In genomic region chr17:17129466-17129865, GRCh38 we compare ENCODE assay signal across 14 cellular contexts.
DNase-seq lines count a peak whose midpoint lies in the region; TF ChIP-seq lines count a peak whose summit lies in the region.
"Had no signal": no experiment of that assay in that cellular context is flagged by ENCODE, and none has a peak within 500 bp of the region (broad histone marks: within the 10 kb centered on the region; RNA-seq: fewer than 3 reads in every experiment).

No MANE protein-coding gene starts in this region.

- POLR2A ChIA-PET in HEK293 (lab: Yijun Ruan, JAX), result no interaction called here

- intact Hi-C loops in ascending aorta (cut with DNase I), result no loop called here

- H3K9ac ChIP-seq in BLaER1 treated with 17β-estradiol and CSF1 and Interleukin-3, amounts not matched to agents 10 nM and 100 nM, result peak overlapping the region in 4 of 11 experiments; percentile 12 to 47 (median 28); a peak in 5 of 22 replicates
- H3K9ac ChIP-seq: SK-N-SH had no signal

- peaks cover 48 to 79% (median 76%) of the 10 kb centered on the region in 11 experiments; a peak in 21 of 22 replicates for H3K36me3 ChIP-seq in BLaER1 treated with 17β-estradiol and CSF1 and Interleukin-3, amounts not matched to agents 10 nM and 100 nM
- H3K36me3 ChIP-seq in HEK293 (ENCODE audit: control insufficient read depth in 2 of 2, insufficient read depth in 1 of 2, low read length in 2 of 2), result peaks cover 0 to 80% of the 10 kb centered on the region in 2 experiments; a peak in 2 of 3 replicates
- peaks cover 36 to 75% of the 10 kb centered on the region in 2 donors for H3K36me3 ChIP-seq in ascending aorta

- H3K4me2 ChIP-seq in BLaER1 treated with 17β-estradiol and CSF1 and Interleukin-3, amounts not matched to agents 10 nM and 100 nM, result peak overlapping the region in 9 of 11 experiments; percentile 6 to 99 (median 97); a peak in 17 of 22 replicates
- H3K4me2 ChIP-seq: SK-N-SH had no signal

- peak overlapping the region in 2 of 11 experiments; percentile 20 to 86; a peak in 2 of 22 replicates for H3K27ac ChIP-seq in BLaER1 treated with 17β-estradiol and CSF1 and Interleukin-3, amounts not matched to agents 10 nM and 100 nM
- no peak overlapping the region for H3K27ac ChIP-seq in HEK293 (ENCODE audit: extremely low read depth, low read depth, low read length)
- H3K27ac ChIP-seq in ascending aorta, result no peak overlapping the region
- H3K27ac ChIP-seq: esophagus muscularis mucosa, stomach had no signal

- peak; percentile 42 for DNase-seq in RPMI8226
- peak; percentile 27 for DNase-seq in left kidney (ENCODE audit: low read depth, low spot score)
- no peak for DNase-seq in SW480 (ENCODE audit: low spot score)
- DNase-seq in GM13977 (ENCODE audit: low spot score), result no peak
- DNase-seq in activated gamma-delta T cell (lab: John Stamatoyannopoulos, UW), result no peak
- DNase-seq in ascending aorta (ENCODE audit: low spot score in 2 of 2), result no peak
- DNase-seq: activated CD4-positive, alpha-beta memory T cell treated with anti-CD3 and anti-CD28 coated beads for 36 hours; anterior cingulate cortex; HCEC 1CT; SK-N-SH; stomach had no signal

- TF ChIP-seq CTCF in HEK293 (tag by site-specific recombination; IDR thresholded peaks at IDR 0.05) (no peak), GM13977 (IDR thresholded peaks at IDR 0.05; ENCODE audit: extremely low read depth, insufficient read depth, missing control alignments) (no peak), ascending aorta (IDR thresholded peaks at IDR 0.05) (no peak)

- peaks cover 52 to 100% (median 99%) of the 10 kb centered on the region in 11 experiments; a peak in 21 of 22 replicates for H4K20me1 ChIP-seq in BLaER1 treated with 17β-estradiol and CSF1 and Interleukin-3, amounts not matched to agents 10 nM and 100 nM

- peaks cover 43 to 100% (median 81%) of the 10 kb centered on the region in 10 experiments for H3K4me1 ChIP-seq in BLaER1 treated with 17β-estradiol and CSF1 and Interleukin-3, amounts not matched to agents 10 nM and 100 nM
- no peaks in the 10 kb centered on the region for H3K4me1 ChIP-seq in HEK293 (ENCODE audit: control insufficient read depth, insufficient read depth, low read length)
- peaks cover 9 to 19% of the 10 kb centered on the region in 2 donors for H3K4me1 ChIP-seq in ascending aorta

- no peaks in the 10 kb centered on the region for H3K27me3 ChIP-seq in BLaER1 treated with 17β-estradiol and CSF1 and Interleukin-3, amounts not matched to agents 10 nM and 100 nM
- no peaks in the 10 kb centered on the region for H3K27me3 ChIP-seq in ascending aorta
- H3K27me3 ChIP-seq: esophagus muscularis mucosa, stomach had no signal

- H3K9me3 ChIP-seq in BLaER1 treated with 17β-estradiol and CSF1 and Interleukin-3, amounts not matched to agents 10 nM and 100 nM (replicated peaks in 1 of 11), result no peaks in the 10 kb centered on the region
- H3K9me3 ChIP-seq in HEK293 (ENCODE audit: control insufficient read depth, insufficient read depth, low read depth, low read length), result no peaks in the 10 kb centered on the region
- no peaks in the 10 kb centered on the region for H3K9me3 ChIP-seq in ascending aorta
- H3K9me3 ChIP-seq: esophagus muscularis mucosa, SK-N-SH, stomach had no signal

- CTCF ChIA-PET in HEK293 (lab: Yijun Ruan, JAX), result interaction anchor here (1.0 to 4.0 kb wide), 2 partner anchors 12 to 102 kb away, joined by 3 to 20 read pairs; no protein-coding TSS in a partner anchor

- in situ Hi-C loops in GM13977 (cut with MboI; ENCODE audit: low pct_unique_long_range_greater_than_20kb, low sequenced_read_pairs, unreplicated experiment), result no loop called here

- H3K4me3 ChIP-seq in BLaER1 treated with 17β-estradiol and CSF1 and Interleukin-3, amounts not matched to agents 10 nM and 100 nM, result no peak overlapping the region
- H3K4me3 ChIP-seq in HEK293 (ENCODE audit: low read depth, low read length), result no peak overlapping the region
- no peak overlapping the region for H3K4me3 ChIP-seq in ascending aorta
- H3K4me3 ChIP-seq: esophagus muscularis mucosa, stomach had no signal

TF ChIP-seq in HEK293, 187 proteins besides CTCF, POLR2A, EP300 and RAD21:
- TF ChIP-seq ZNF10 (tag by site-specific recombination; IDR thresholded peaks at IDR 0.05), result no peak
- TF ChIP-seq ZIC2 (tag by site-specific recombination; IDR thresholded peaks at IDR 0.05), result peak; percentile 89

Comparison
In these comparisons a context has a peak if more than half of its experiments do, and no peak if none do; other contexts are left out.
1. DNase-seq: peak in RPMI8226 (single experiment) and left kidney (single experiment); none in SW480 (single experiment), GM13977 (single experiment), activated gamma-delta T cell (single experiment) and ascending aorta (0 of 2).